1 cellular context compared by ENCODE assay signal in genomic region chr4:101039367-101039766, GRCh38.
TF ChIP-seq lines count a peak whose summit lies in the region.

No MANE protein-coding gene starts in this region.

TF ChIP-seq in WTC11, 78 proteins besides CTCF, POLR2A, EP300 and RAD21 (continued from another document):
- no peak for TF ChIP-seq HMGXB4 (CRISPR knock-in tag; IDR thresholded peaks at IDR 0.05)
